In the genomic region with DNA sequence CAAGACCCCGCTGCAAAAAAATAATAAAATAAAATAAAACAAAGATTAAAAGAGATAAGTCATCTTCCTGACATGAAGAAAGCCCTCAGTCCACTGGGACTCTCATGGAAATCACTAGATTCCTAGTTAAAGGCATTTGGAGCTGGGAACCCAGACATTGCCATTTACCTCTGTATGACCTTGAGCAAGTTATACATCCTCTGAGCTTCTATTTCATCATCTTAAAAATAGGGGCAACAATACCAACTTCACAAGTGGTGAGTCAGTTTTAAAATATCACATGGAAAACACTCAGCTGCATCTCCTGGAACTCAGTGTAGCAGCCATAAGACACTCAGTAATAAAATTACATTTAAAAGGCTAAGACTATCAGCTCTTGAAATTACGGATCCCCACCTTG, we compare ENCODE assay signal across 19 cellular contexts.
DNase-seq lines count a peak whose midpoint lies in the region; ATAC-seq and TF ChIP-seq lines count a peak whose summit lies in the region.
"Had no signal": no experiment of that assay in that cellular context is flagged by ENCODE, and none has a peak within 500 bp of the region (broad histone marks: within the 10 kb centered on the region; RNA-seq: fewer than 3 reads in every experiment).

No MANE protein-coding gene starts in this region.

- H3K4me3 Mint-ChIP-seq in MCF 10A (ENCODE audit: unreplicated experiment) (no peak overlapping the region), type B pancreatic cell (no peak overlapping the region), endodermal cell (no peak overlapping the region)

- CTCF ChIA-PET in MCF 10A (lab: Yijun Ruan, JAX): interaction anchor here (0.9 kb wide), 1 partner anchor 118 kb away, joined by 6 read pairs; no protein-coding TSS in a partner anchor

- H3K4me1 Mint-ChIP-seq in MCF 10A (ENCODE audit: insufficient read depth, unreplicated experiment) (peaks cover 40% of the 10 kb centered on the region), type B pancreatic cell (ENCODE audit: unreplicated experiment) (peaks cover 45% of the 10 kb centered on the region), endodermal cell (peaks cover 27% of the 10 kb centered on the region)

- TF ChIP-seq CTCF in MCF 10A (IDR thresholded peaks at IDR 0.05; ENCODE audit: unreplicated experiment) (no peak), breast epithelium (IDR thresholded peaks at IDR 0.05) (no peak), foreskin keratinocyte (conservative IDR thresholded peaks at IDR 0.05) (no peak), type B pancreatic cell (conservative IDR thresholded peaks at IDR 0.05) (no peak), endodermal cell (conservative IDR thresholded peaks at IDR 0.05) (no peak)

- H3K36me3 Mint-ChIP-seq in MCF 10A (ENCODE audit: insufficient read depth, unreplicated experiment) (no peaks in the 10 kb centered on the region), type B pancreatic cell (peaks cover 2% of the 10 kb centered on the region), endodermal cell (ENCODE audit: low read depth) (peaks cover 2% of the 10 kb centered on the region)

- H3K4me1 ChIP-seq in breast epithelium: no peaks in the 10 kb centered on the region
- H3K4me1 ChIP-seq in foreskin keratinocyte: peaks cover 28% of the 10 kb centered on the region
- no peaks in the 10 kb centered on the region for H3K4me1 ChIP-seq in endodermal cell (ENCODE audit: control insufficient read depth, insufficient read depth, low read length)
- H3K4me1 ChIP-seq: Peyer's patch had no signal

- no peaks in the 10 kb centered on the region for H3K27me3 Mint-ChIP-seq in MCF 10A (ENCODE audit: insufficient read depth, unreplicated experiment)
- H3K27me3 Mint-ChIP-seq in type B pancreatic cell: peaks cover 7% of the 10 kb centered on the region
- H3K27me3 Mint-ChIP-seq in endodermal cell (ENCODE audit: insufficient read depth): no peaks in the 10 kb centered on the region

- POLR2A ChIA-PET in MCF 10A (lab: Yijun Ruan, JAX): interaction anchor here (0.6 to 1.0 kb wide), 5 partner anchors 10 to 1670 kb away, joined by 3 read pairs; no protein-coding TSS in a partner anchor

- H3K4me3 ChIP-seq in breast epithelium (no peak overlapping the region), MG63 (no peak overlapping the region), endodermal cell (ENCODE audit: low read length) (no peak overlapping the region)
- H3K4me3 ChIP-seq: Peyer's patch, smooth muscle cell had no signal

- no peaks in the 10 kb centered on the region for H3K9me3 ChIP-seq in breast epithelium
- no peaks in the 10 kb centered on the region for H3K9me3 ChIP-seq in MG63
- no peaks in the 10 kb centered on the region for H3K9me3 ChIP-seq in endodermal cell (ENCODE audit: control insufficient read depth, low read length)
- H3K9me3 ChIP-seq: Peyer's patch had no signal

- DNase-seq in MCF 10A (ENCODE audit: unreplicated experiment): peak; percentile 66
- no peak for DNase-seq in breast epithelium (ENCODE audit: low spot score in 2 of 2)
- DNase-seq in amniotic stem cell (lab: John Stamatoyannopoulos, UW): peak; percentile 19
- peak in 1 of 2 donors; percentile 39 for DNase-seq in foreskin keratinocyte
- DNase-seq in MG63: no peak
- no peak for DNase-seq in type B pancreatic cell (ENCODE audit: extremely low spot score, unreplicated experiment)
- no peak for DNase-seq in NCI-H510A treated with DMSO at 0.1 percent for 48 hours (lab: John Stamatoyannopoulos, UW)
- DNase-seq in endodermal cell: no peak
- DNase-seq: activated CD4-positive, alpha-beta T cell treated with anti-CD3 and anti-CD28 coated beads, Interleukin-2, amount 50 U/mL, for 1 hour; activated T-cell treated with anti-CD3 and anti-CD28 coated beads, Interleukin-2, amount 50 U/mL, for 48 hours; aorta; effector CD8-positive, alpha-beta T cell; NCI-H146; NCI-H510A; Peyer's patch; T-helper 9 cell had no signal

- 67 to 100% methylated on average over 1 to 2 of the region's 2 CpGs for WGBS in endodermal cell (ENCODE audit: insufficient coverage in 1 of 2, insufficient read length in 1 of 2), 2 experiments

- H3K27ac ChIP-seq in breast epithelium: no peak overlapping the region
- no peak overlapping the region for H3K27ac ChIP-seq in foreskin keratinocyte
- H3K27ac ChIP-seq in endodermal cell (ENCODE audit: low read depth, low read length): no peak overlapping the region
- H3K27ac ChIP-seq: 22Rv1, Peyer's patch had no signal

- H3K9ac ChIP-seq in endodermal cell (ENCODE audit: extremely low read depth, low read length, poor library complexity, severe bottlenecking): no peak overlapping the region

- H3K27ac Mint-ChIP-seq in MCF 10A (ENCODE audit: low read depth, unreplicated experiment) (no peak overlapping the region), type B pancreatic cell (no peak overlapping the region), endodermal cell (no peak overlapping the region)

- intact Hi-C loops in MCF 10A (cut with micrococcal nuclease) (loop anchor here (10.0 kb wide), 1 partner anchor 249 kb away; no protein-coding TSS in a partner anchor), breast epithelium (cut with DNase I; ENCODE audit: low total_unique reads) (no loop called here)

- H3K9me3 Mint-ChIP-seq in MCF 10A (ENCODE audit: unreplicated experiment): no peaks in the 10 kb centered on the region
- H3K9me3 Mint-ChIP-seq in type B pancreatic cell: peaks cover 2% of the 10 kb centered on the region
- no peaks in the 10 kb centered on the region for H3K9me3 Mint-ChIP-seq in endodermal cell

- peak; percentile 36 for ATAC-seq in foreskin keratinocyte
- ATAC-seq: HepG2 had no signal

- no TSS peak for BruUV-seq in MCF 10A (replicated peaks; lab: Mats Ljungman, UMichigan)

- no peaks in the 10 kb centered on the region for H3K27me3 ChIP-seq in breast epithelium
- no peaks in the 10 kb centered on the region for H3K27me3 ChIP-seq in foreskin keratinocyte
- no peaks in the 10 kb centered on the region for H3K27me3 ChIP-seq in MG63
- no peaks in the 10 kb centered on the region for H3K27me3 ChIP-seq in endodermal cell (ENCODE audit: control insufficient read depth, insufficient read depth, low read length, poor library complexity, severe bottlenecking)
- H3K27me3 ChIP-seq: Peyer's patch had no signal

- TF ChIP-seq POLR2A in breast epithelium (IDR thresholded peaks at IDR 0.05): no peak

- H3K36me3 ChIP-seq in breast epithelium (no peaks in the 10 kb centered on the region), MG63 (no peaks in the 10 kb centered on the region), endodermal cell (ENCODE audit: control insufficient read depth, insufficient read depth, low read length) (no peaks in the 10 kb centered on the region)
- H3K36me3 ChIP-seq: Peyer's patch had no signal

Comparison
In these comparisons a context has a peak if more than half of its experiments do, and no peak if none do; other contexts are left out.
1. DNase-seq: peak in MCF 10A (single experiment) and amniotic stem cell (single experiment); none in breast epithelium (0 of 2), MG63 (single experiment), type B pancreatic cell (single experiment), NCI-H510A treated with DMSO at 0.1 percent for 48 hours (single experiment) and endodermal cell (single experiment).